Comparison of ENCODE assay signal across 1 cellular context in the genomic region with DNA sequence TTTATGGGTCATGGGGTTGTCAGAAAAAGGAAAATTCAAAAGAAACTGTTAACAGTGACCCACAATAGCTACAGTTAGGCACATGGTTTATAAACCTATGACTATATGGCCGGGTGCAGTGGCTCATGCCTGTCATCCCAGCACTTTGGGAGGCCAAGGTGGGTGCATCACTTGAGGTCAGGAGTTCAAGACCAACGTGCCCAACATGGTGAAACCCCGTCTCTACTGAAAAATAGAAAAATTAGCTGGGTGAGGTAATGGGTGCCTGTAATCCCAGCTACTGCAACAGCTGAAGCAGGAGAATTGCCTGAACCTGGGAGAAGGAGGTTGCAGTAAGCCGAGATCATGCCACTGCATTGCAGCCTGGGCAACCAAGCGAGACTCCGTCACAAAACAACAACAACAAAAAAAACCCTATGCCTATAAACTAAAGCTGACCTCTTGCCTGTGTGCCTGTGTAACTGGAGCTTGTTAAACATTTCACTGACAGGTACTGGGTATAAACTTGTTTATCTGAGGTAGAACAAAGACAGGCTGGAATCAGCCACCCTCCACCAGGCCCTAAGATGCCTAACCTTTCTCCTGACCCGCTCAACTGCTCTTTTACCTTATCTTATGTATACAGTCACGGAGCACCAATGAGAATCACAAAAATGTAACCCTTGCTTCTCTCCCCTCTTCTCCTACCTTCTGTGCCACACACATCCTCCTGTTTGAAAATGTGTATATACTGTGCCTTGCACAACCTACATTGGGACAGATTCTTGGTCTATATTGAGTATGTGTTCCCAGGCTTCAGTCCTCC.
TF ChIP-seq lines count a peak whose summit lies in the region.

No MANE protein-coding gene starts in this region.

TF ChIP-seq in HepG2, 621 proteins besides CTCF, POLR2A, EP300 and RAD21 (continued from another document):
- TF ChIP-seq, protein P1, sequence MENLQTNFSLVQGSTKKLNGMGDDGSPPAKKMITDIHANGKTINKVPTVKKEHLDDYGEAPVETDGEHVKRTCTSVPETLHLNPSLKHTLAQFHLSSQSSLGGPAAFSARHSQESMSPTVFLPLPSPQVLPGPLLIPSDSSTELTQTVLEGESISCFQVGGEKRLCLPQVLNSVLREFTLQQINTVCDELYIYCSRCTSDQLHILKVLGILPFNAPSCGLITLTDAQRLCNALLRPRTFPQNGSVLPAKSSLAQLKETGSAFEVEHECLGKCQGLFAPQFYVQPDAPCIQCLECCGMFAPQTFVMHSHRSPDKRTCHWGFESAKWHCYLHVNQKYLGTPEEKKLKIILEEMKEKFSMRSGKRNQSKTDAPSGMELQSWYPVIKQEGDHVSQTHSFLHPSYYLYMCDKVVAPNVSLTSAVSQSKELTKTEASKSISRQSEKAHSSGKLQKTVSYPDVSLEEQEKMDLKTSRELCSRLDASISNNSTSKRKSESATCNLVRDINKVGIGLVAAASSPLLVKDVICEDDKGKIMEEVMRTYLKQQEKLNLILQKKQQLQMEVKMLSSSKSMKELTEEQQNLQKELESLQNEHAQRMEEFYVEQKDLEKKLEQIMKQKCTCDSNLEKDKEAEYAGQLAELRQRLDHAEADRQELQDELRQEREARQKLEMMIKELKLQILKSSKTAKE (CRISPR knock-in tag; IDR thresholded peaks at IDR 0.05; ENCODE audit: borderline replicate concordance): 0 out of 2 replicates have a peak, but pooled peaks have one; percentile 23
- TF ChIP-seq, protein P2, sequence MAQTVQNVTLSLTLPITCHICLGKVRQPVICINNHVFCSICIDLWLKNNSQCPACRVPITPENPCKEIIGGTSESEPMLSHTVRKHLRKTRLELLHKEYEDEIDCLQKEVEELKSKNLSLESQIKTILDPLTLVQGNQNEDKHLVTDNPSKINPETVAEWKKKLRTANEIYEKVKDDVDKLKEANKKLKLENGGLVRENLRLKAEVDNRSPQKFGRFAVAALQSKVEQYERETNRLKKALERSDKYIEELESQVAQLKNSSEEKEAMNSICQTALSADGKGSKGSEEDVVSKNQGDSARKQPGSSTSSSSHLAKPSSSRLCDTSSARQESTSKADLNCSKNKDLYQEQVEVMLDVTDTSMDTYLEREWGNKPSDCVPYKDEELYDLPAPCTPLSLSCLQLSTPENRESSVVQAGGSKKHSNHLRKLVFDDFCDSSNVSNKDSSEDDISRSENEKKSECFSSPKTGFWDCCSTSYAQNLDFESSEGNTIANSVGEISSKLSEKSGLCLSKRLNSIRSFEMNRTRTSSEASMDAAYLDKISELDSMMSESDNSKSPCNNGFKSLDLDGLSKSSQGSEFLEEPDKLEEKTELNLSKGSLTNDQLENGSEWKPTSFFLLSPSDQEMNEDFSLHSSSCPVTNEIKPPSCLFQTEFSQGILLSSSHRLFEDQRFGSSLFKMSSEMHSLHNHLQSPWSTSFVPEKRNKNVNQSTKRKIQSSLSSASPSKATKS (CRISPR knock-in tag; IDR thresholded peaks at IDR 0.05): no peak
- no peak for TF ChIP-seq FOXA1 (IDR thresholded peaks at IDR 0.05)
- peak; percentile 67 for TF ChIP-seq FOXA1 (CRISPR knock-in tag; IDR thresholded peaks at IDR 0.05)
- TF ChIP-seq RARA (CRISPR knock-in tag; IDR thresholded peaks at IDR 0.05): peak; percentile 90
- TF ChIP-seq, protein P3, sequence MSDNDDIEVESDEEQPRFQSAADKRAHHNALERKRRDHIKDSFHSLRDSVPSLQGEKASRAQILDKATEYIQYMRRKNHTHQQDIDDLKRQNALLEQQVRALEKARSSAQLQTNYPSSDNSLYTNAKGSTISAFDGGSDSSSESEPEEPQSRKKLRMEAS (IDR thresholded peaks at IDR 0.05): 0 out of 2 replicates have a peak, but pooled peaks have one; percentile 12
- TF ChIP-seq NCOA1 (CRISPR knock-in tag; IDR thresholded peaks at IDR 0.05): no peak
